ENCODE assay signal across 1 cellular context in the genomic region with DNA sequence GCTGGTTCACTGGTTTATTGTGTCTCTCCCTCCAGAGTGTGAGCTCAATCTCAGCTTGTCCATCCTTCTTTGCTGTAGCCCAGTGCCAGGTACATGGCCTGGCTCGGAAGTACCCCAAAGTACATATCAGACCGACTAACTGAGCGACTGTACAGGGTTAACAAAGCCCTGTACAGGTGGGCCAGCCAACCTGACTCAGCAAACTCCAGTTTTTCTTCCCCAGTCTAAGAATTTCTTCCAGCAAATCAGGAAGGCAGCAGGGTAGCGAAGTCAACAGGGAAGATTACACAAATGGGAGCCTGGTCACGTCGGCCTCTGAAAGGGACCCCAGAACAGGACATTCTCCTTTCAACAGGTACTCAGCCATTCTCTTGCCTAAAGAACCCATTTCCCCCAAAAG.
TF ChIP-seq lines count a peak whose summit lies in the region.

No MANE protein-coding gene starts in this region.

TF ChIP-seq in WTC11, 78 proteins besides CTCF, POLR2A, EP300 and RAD21 (continued from another document):
- TF ChIP-seq, protein P1, sequence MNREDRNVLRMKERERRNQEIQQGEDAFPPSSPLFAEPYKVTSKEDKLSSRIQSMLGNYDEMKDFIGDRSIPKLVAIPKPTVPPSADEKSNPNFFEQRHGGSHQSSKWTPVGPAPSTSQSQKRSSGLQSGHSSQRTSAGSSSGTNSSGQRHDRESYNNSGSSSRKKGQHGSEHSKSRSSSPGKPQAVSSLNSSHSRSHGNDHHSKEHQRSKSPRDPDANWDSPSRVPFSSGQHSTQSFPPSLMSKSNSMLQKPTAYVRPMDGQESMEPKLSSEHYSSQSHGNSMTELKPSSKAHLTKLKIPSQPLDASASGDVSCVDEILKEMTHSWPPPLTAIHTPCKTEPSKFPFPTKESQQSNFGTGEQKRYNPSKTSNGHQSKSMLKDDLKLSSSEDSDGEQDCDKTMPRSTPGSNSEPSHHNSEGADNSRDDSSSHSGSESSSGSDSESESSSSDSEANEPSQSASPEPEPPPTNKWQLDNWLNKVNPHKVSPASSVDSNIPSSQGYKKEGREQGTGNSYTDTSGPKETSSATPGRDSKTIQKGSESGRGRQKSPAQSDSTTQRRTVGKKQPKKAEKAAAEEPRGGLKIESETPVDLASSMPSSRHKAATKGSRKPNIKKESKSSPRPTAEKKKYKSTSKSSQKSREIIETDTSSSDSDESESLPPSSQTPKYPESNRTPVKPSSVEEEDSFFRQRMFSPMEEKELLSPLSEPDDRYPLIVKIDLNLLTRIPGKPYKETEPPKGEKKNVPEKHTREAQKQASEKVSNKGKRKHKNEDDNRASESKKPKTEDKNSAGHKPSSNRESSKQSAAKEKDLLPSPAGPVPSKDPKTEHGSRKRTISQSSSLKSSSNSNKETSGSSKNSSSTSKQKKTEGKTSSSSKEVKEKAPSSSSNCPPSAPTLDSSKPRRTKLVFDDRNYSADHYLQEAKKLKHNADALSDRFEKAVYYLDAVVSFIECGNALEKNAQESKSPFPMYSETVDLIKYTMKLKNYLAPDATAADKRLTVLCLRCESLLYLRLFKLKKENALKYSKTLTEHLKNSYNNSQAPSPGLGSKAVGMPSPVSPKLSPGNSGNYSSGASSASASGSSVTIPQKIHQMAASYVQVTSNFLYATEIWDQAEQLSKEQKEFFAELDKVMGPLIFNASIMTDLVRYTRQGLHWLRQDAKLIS (CRISPR knock-in tag; IDR thresholded peaks at IDR 0.05; ENCODE audit: borderline replicate concordance), result no peak
- TF ChIP-seq NFYB (CRISPR knock-in tag; conservative IDR thresholded peaks at IDR 0.05; ENCODE audit: low read depth), result no peak
- TF ChIP-seq, protein P2, sequence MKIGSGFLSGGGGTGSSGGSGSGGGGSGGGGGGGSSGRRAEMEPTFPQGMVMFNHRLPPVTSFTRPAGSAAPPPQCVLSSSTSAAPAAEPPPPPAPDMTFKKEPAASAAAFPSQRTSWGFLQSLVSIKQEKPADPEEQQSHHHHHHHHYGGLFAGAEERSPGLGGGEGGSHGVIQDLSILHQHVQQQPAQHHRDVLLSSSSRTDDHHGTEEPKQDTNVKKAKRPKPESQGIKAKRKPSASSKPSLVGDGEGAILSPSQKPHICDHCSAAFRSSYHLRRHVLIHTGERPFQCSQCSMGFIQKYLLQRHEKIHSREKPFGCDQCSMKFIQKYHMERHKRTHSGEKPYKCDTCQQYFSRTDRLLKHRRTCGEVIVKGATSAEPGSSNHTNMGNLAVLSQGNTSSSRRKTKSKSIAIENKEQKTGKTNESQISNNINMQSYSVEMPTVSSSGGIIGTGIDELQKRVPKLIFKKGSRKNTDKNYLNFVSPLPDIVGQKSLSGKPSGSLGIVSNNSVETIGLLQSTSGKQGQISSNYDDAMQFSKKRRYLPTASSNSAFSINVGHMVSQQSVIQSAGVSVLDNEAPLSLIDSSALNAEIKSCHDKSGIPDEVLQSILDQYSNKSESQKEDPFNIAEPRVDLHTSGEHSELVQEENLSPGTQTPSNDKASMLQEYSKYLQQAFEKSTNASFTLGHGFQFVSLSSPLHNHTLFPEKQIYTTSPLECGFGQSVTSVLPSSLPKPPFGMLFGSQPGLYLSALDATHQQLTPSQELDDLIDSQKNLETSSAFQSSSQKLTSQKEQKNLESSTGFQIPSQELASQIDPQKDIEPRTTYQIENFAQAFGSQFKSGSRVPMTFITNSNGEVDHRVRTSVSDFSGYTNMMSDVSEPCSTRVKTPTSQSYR (CRISPR knock-in tag; IDR thresholded peaks at IDR 0.05), result no peak
- TF ChIP-seq ELF4 (CRISPR knock-in tag; IDR thresholded peaks at IDR 0.05; ENCODE audit: low read depth), result no peak
